Comparison of ENCODE assay signal across 1 cellular context in the genomic region with DNA sequence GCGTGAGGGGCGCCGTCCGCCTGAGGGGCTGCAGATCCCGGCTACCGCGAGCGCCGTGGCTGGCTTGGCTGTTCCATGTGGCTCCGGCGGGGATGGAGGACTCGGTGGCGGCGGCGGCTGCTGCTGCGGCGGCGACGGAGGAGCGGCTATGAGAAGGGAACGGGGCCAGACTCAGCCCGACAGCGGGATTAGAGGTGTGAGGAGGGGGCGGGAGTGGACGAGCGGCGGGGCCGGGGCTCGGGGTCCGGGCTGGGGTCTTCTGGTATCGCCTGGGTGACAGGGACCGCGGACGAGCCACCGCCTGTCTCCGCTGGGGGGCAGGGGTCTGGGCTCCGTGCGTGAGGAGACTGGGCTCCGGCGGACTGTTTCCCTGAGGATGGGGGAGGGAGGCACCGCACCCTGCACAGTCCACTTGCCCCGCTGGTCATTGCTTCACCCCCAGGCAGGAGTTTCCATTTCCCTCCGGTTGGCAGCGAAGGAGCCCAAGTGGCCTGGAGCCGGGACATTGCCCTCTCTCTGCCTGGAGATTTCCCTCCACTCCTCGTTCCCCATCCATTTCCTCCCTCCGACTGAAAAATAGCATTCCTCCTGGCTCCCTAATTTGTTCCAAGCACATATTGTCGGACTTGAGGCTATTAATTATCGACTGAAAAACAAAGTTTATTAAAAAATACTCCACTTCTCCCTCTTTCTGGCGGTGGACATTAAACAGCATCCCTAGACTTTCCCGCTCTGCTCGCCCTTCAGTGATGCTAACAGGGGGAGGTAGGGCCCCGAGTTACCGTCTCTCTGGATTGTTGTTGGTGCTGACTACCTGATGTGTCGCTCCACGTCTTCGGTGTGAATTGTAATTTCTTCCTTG.
TF ChIP-seq lines count a peak whose summit lies in the region.

No MANE protein-coding gene starts in this region.

TF ChIP-seq in HepG2, 621 proteins besides CTCF, POLR2A, EP300 and RAD21 (continued from another document and continues in another):
- no peak for TF ChIP-seq HNF1A (IDR thresholded peaks at IDR 0.05; ENCODE audit: low read depth)
- TF ChIP-seq HNF1A (CRISPR knock-in tag; IDR thresholded peaks at IDR 0.05; ENCODE audit: borderline replicate concordance) = no peak
- TF ChIP-seq, protein P1, sequence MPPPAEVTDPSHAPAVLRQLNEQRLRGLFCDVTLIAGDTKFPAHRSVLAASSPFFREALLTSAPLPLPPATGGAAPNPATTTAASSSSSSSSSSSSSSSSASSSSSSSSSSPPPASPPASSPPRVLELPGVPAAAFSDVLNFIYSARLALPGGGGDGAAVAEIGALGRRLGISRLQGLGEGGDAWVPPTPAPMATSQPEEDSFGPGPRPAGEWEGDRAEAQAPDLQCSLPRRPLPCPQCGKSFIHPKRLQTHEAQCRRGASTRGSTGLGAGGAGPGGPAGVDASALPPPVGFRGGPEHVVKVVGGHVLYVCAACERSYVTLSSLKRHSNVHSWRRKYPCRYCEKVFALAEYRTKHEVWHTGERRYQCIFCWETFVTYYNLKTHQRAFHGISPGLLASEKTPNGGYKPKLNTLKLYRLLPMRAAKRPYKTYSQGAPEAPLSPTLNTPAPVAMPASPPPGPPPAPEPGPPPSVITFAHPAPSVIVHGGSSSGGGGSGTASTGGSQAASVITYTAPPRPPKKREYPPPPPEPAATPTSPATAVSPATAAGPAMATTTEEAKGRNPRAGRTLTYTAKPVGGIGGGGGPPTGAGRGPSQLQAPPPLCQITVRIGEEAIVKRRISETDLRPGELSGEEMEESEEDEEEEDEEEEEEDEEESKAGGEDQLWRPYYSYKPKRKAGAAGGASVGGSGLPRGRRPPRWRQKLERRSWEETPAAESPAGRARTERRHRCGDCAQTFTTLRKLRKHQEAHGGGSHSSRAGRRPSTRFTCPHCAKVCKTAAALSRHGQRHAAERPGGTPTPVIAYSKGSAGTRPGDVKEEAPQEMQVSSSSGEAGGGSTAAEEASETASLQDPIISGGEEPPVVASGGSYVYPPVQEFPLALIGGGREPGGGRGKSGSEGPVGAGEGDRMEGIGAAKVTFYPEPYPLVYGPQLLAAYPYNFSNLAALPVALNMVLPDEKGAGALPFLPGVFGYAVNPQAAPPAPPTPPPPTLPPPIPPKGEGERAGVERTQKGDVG (CRISPR knock-in tag; IDR thresholded peaks at IDR 0.05; ENCODE audit: borderline replicate concordance) = no peak
- TF ChIP-seq, protein P2, sequence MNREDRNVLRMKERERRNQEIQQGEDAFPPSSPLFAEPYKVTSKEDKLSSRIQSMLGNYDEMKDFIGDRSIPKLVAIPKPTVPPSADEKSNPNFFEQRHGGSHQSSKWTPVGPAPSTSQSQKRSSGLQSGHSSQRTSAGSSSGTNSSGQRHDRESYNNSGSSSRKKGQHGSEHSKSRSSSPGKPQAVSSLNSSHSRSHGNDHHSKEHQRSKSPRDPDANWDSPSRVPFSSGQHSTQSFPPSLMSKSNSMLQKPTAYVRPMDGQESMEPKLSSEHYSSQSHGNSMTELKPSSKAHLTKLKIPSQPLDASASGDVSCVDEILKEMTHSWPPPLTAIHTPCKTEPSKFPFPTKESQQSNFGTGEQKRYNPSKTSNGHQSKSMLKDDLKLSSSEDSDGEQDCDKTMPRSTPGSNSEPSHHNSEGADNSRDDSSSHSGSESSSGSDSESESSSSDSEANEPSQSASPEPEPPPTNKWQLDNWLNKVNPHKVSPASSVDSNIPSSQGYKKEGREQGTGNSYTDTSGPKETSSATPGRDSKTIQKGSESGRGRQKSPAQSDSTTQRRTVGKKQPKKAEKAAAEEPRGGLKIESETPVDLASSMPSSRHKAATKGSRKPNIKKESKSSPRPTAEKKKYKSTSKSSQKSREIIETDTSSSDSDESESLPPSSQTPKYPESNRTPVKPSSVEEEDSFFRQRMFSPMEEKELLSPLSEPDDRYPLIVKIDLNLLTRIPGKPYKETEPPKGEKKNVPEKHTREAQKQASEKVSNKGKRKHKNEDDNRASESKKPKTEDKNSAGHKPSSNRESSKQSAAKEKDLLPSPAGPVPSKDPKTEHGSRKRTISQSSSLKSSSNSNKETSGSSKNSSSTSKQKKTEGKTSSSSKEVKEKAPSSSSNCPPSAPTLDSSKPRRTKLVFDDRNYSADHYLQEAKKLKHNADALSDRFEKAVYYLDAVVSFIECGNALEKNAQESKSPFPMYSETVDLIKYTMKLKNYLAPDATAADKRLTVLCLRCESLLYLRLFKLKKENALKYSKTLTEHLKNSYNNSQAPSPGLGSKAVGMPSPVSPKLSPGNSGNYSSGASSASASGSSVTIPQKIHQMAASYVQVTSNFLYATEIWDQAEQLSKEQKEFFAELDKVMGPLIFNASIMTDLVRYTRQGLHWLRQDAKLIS (CRISPR knock-in tag; IDR thresholded peaks at IDR 0.05) = peak; percentile 84
- peak; percentile 91 for TF ChIP-seq AGO2 (optimal IDR thresholded peaks at IDR 0.05; ENCODE audit: low read depth, low read length)
- no peak for TF ChIP-seq HNF4G (IDR thresholded peaks at IDR 0.05; ENCODE audit: borderline replicate concordance, low read depth, low read length)
- TF ChIP-seq HNF4G (CRISPR knock-in tag; IDR thresholded peaks at IDR 0.05; ENCODE audit: borderline replicate concordance, low read depth) = 0 out of 2 replicates have a peak, but pooled peaks have one; percentile 32
- peak; percentile 28; the same call in 1 of the 2 replicates for TF ChIP-seq IRF2 (CRISPR knock-in tag; IDR thresholded peaks at IDR 0.05)
- peak; percentile 72; the same call in 1 of the 2 replicates for TF ChIP-seq ZNF235 (CRISPR knock-in tag; IDR thresholded peaks at IDR 0.05; ENCODE audit: borderline replicate concordance)
- peak; percentile 54; the same call in 1 of the 2 replicates for TF ChIP-seq FOXO1 (CRISPR knock-in tag; IDR thresholded peaks at IDR 0.05)
- 0 out of 2 replicates have a peak, but pooled peaks have one; percentile 38 for TF ChIP-seq ZNF572 (CRISPR knock-in tag; IDR thresholded peaks at IDR 0.05)
- no peak for TF ChIP-seq TSC22D2 (CRISPR knock-in tag; IDR thresholded peaks at IDR 0.05; ENCODE audit: borderline replicate concordance)
- 0 out of 2 replicates have a peak, but pooled peaks have one; percentile 33 for TF ChIP-seq SMAD3 (CRISPR knock-in tag; IDR thresholded peaks at IDR 0.05)
- 0 out of 2 replicates have a peak, but pooled peaks have one; percentile 64 for TF ChIP-seq HES4 (CRISPR knock-in tag; IDR thresholded peaks at IDR 0.05; ENCODE audit: borderline replicate concordance)
- TF ChIP-seq YEATS4 (CRISPR knock-in tag; IDR thresholded peaks at IDR 0.05; ENCODE audit: borderline replicate concordance) = peak; percentile 74
- no peak for TF ChIP-seq GLI4 (CRISPR knock-in tag; IDR thresholded peaks at IDR 0.05; ENCODE audit: borderline replicate concordance)
- TF ChIP-seq, protein P3, sequence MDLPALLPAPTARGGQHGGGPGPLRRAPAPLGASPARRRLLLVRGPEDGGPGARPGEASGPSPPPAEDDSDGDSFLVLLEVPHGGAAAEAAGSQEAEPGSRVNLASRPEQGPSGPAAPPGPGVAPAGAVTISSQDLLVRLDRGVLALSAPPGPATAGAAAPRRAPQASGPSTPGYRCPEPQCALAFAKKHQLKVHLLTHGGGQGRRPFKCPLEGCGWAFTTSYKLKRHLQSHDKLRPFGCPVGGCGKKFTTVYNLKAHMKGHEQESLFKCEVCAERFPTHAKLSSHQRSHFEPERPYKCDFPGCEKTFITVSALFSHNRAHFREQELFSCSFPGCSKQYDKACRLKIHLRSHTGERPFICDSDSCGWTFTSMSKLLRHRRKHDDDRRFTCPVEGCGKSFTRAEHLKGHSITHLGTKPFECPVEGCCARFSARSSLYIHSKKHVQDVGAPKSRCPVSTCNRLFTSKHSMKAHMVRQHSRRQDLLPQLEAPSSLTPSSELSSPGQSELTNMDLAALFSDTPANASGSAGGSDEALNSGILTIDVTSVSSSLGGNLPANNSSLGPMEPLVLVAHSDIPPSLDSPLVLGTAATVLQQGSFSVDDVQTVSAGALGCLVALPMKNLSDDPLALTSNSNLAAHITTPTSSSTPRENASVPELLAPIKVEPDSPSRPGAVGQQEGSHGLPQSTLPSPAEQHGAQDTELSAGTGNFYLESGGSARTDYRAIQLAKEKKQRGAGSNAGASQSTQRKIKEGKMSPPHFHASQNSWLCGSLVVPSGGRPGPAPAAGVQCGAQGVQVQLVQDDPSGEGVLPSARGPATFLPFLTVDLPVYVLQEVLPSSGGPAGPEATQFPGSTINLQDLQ (CRISPR knock-in tag; IDR thresholded peaks at IDR 0.05) = peak; percentile 81; the same call in 1 of the 2 replicates
- no peak for TF ChIP-seq ZNF160 (CRISPR knock-in tag; IDR thresholded peaks at IDR 0.05)
- peak; percentile 89; the same call in 1 of the 2 replicates for TF ChIP-seq ARID2 (CRISPR knock-in tag; IDR thresholded peaks at IDR 0.05; ENCODE audit: borderline replicate concordance)
- TF ChIP-seq MAF1 (CRISPR knock-in tag; IDR thresholded peaks at IDR 0.05; ENCODE audit: borderline replicate concordance) = peak; percentile 88; the same call in 1 of the 2 replicates
- TF ChIP-seq, protein P4, sequence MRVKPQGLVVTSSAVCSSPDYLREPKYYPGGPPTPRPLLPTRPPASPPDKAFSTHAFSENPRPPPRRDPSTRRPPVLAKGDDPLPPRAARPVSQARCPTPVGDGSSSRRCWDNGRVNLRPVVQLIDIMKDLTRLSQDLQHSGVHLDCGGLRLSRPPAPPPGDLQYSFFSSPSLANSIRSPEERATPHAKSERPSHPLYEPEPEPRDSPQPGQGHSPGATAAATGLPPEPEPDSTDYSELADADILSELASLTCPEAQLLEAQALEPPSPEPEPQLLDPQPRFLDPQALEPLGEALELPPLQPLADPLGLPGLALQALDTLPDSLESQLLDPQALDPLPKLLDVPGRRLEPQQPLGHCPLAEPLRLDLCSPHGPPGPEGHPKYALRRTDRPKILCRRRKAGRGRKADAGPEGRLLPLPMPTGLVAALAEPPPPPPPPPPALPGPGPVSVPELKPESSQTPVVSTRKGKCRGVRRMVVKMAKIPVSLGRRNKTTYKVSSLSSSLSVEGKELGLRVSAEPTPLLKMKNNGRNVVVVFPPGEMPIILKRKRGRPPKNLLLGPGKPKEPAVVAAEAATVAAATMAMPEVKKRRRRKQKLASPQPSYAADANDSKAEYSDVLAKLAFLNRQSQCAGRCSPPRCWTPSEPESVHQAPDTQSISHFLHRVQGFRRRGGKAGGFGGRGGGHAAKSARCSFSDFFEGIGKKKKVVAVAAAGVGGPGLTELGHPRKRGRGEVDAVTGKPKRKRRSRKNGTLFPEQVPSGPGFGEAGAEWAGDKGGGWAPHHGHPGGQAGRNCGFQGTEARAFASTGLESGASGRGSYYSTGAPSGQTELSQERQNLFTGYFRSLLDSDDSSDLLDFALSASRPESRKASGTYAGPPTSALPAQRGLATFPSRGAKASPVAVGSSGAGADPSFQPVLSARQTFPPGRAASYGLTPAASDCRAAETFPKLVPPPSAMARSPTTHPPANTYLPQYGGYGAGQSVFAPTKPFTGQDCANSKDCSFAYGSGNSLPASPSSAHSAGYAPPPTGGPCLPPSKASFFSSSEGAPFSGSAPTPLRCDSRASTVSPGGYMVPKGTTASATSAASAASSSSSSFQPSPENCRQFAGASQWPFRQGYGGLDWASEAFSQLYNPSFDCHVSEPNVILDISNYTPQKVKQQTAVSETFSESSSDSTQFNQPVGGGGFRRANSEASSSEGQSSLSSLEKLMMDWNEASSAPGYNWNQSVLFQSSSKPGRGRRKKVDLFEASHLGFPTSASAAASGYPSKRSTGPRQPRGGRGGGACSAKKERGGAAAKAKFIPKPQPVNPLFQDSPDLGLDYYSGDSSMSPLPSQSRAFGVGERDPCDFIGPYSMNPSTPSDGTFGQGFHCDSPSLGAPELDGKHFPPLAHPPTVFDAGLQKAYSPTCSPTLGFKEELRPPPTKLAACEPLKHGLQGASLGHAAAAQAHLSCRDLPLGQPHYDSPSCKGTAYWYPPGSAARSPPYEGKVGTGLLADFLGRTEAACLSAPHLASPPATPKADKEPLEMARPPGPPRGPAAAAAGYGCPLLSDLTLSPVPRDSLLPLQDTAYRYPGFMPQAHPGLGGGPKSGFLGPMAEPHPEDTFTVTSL (CRISPR knock-in tag; IDR thresholded peaks at IDR 0.05; ENCODE audit: borderline replicate concordance) = 0 out of 2 replicates have a peak, but pooled peaks have one; percentile 26
- TF ChIP-seq SKI (IDR thresholded peaks at IDR 0.05; ENCODE audit: partially characterized antibody) = peak; percentile 32
- TF ChIP-seq RELA (CRISPR knock-in tag; IDR thresholded peaks at IDR 0.05) = 0 out of 2 replicates have a peak, but pooled peaks have one; percentile 50
